1 cellular context compared by ENCODE assay signal in the genomic region with DNA sequence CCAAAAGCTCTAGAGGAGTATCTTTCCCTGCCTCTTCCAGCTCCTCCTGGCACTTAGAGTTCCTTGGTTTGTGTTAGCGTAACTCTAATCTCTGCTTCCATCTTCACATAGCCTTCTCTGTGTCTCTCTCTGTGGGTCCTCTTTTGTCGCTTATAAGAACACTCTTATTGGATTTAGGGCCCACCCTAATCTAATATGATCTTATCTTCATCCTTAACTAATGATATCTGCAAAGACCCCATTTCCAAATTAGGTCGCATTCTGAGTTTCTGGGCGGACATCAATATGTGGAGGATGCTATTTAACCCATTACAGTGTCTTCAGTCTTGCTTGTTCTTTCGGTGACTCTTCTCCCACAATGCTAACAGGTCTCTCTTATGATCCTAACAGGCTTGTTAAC.
TF ChIP-seq lines count a peak whose summit lies in the region.

No MANE protein-coding gene starts in this region.

TF ChIP-seq in H1, 55 proteins besides CTCF, POLR2A, EP300 and RAD21:
- TF ChIP-seq CTBP2 (IDR thresholded peaks at IDR 0.05; ENCODE audit: borderline replicate concordance, insufficient read depth, insufficient read length, low read length): no peak
- no peak for TF ChIP-seq SP2 (IDR thresholded peaks at IDR 0.05; ENCODE audit: low read length)
- no peak for TF ChIP-seq CHD1 (IDR thresholded peaks at IDR 0.05; ENCODE audit: low read depth, low read length)
- TF ChIP-seq, protein P1, sequence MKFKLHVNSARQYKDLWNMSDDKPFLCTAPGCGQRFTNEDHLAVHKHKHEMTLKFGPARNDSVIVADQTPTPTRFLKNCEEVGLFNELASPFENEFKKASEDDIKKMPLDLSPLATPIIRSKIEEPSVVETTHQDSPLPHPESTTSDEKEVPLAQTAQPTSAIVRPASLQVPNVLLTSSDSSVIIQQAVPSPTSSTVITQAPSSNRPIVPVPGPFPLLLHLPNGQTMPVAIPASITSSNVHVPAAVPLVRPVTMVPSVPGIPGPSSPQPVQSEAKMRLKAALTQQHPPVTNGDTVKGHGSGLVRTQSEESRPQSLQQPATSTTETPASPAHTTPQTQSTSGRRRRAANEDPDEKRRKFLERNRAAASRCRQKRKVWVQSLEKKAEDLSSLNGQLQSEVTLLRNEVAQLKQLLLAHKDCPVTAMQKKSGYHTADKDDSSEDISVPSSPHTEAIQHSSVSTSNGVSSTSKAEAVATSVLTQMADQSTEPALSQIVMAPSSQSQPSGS (IDR thresholded peaks at IDR 0.05; ENCODE audit: low read length): no peak
- TF ChIP-seq JUND (IDR thresholded peaks at IDR 0.05; ENCODE audit: low read length): no peak
- no peak for TF ChIP-seq TAF1 (IDR thresholded peaks at IDR 0.05; ENCODE audit: low read depth, low read length)
- TF ChIP-seq, protein P2, sequence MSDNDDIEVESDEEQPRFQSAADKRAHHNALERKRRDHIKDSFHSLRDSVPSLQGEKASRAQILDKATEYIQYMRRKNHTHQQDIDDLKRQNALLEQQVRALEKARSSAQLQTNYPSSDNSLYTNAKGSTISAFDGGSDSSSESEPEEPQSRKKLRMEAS (IDR thresholded peaks at IDR 0.05): no peak
- TF ChIP-seq BCL11A (IDR thresholded peaks at IDR 0.05; ENCODE audit: low read depth in 2 of 2, low read length in 2 of 2): no peak
- TF ChIP-seq NANOG (IDR thresholded peaks at IDR 0.05; ENCODE audit: insufficient read depth, low read depth, low read length, poor library complexity, severe bottlenecking): no peak
- TF ChIP-seq SUZ12 (IDR thresholded peaks at IDR 0.05; ENCODE audit: low read length): no peak
- TF ChIP-seq, protein P3, sequence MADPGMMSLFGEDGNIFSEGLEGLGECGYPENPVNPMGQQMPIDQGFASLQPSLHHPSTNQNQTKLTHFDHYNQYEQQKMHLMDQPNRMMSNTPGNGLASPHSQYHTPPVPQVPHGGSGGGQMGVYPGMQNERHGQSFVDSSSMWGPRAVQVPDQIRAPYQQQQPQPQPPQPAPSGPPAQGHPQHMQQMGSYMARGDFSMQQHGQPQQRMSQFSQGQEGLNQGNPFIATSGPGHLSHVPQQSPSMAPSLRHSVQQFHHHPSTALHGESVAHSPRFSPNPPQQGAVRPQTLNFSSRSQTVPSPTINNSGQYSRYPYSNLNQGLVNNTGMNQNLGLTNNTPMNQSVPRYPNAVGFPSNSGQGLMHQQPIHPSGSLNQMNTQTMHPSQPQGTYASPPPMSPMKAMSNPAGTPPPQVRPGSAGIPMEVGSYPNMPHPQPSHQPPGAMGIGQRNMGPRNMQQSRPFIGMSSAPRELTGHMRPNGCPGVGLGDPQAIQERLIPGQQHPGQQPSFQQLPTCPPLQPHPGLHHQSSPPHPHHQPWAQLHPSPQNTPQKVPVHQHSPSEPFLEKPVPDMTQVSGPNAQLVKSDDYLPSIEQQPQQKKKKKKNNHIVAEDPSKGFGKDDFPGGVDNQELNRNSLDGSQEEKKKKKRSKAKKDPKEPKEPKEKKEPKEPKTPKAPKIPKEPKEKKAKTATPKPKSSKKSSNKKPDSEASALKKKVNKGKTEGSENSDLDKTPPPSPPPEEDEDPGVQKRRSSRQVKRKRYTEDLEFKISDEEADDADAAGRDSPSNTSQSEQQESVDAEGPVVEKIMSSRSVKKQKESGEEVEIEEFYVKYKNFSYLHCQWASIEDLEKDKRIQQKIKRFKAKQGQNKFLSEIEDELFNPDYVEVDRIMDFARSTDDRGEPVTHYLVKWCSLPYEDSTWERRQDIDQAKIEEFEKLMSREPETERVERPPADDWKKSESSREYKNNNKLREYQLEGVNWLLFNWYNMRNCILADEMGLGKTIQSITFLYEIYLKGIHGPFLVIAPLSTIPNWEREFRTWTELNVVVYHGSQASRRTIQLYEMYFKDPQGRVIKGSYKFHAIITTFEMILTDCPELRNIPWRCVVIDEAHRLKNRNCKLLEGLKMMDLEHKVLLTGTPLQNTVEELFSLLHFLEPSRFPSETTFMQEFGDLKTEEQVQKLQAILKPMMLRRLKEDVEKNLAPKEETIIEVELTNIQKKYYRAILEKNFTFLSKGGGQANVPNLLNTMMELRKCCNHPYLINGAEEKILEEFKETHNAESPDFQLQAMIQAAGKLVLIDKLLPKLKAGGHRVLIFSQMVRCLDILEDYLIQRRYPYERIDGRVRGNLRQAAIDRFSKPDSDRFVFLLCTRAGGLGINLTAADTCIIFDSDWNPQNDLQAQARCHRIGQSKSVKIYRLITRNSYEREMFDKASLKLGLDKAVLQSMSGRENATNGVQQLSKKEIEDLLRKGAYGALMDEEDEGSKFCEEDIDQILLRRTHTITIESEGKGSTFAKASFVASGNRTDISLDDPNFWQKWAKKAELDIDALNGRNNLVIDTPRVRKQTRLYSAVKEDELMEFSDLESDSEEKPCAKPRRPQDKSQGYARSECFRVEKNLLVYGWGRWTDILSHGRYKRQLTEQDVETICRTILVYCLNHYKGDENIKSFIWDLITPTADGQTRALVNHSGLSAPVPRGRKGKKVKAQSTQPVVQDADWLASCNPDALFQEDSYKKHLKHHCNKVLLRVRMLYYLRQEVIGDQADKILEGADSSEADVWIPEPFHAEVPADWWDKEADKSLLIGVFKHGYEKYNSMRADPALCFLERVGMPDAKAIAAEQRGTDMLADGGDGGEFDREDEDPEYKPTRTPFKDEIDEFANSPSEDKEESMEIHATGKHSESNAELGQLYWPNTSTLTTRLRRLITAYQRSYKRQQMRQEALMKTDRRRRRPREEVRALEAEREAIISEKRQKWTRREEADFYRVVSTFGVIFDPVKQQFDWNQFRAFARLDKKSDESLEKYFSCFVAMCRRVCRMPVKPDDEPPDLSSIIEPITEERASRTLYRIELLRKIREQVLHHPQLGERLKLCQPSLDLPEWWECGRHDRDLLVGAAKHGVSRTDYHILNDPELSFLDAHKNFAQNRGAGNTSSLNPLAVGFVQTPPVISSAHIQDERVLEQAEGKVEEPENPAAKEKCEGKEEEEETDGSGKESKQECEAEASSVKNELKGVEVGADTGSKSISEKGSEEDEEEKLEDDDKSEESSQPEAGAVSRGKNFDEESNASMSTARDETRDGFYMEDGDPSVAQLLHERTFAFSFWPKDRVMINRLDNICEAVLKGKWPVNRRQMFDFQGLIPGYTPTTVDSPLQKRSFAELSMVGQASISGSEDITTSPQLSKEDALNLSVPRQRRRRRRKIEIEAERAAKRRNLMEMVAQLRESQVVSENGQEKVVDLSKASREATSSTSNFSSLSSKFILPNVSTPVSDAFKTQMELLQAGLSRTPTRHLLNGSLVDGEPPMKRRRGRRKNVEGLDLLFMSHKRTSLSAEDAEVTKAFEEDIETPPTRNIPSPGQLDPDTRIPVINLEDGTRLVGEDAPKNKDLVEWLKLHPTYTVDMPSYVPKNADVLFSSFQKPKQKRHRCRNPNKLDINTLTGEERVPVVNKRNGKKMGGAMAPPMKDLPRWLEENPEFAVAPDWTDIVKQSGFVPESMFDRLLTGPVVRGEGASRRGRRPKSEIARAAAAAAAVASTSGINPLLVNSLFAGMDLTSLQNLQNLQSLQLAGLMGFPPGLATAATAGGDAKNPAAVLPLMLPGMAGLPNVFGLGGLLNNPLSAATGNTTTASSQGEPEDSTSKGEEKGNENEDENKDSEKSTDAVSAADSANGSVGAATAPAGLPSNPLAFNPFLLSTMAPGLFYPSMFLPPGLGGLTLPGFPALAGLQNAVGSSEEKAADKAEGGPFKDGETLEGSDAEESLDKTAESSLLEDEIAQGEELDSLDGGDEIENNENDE (IDR thresholded peaks at IDR 0.05; ENCODE audit: insufficient replicate concordance, low read length): no peak
- TF ChIP-seq RFX5 (IDR thresholded peaks at IDR 0.05; ENCODE audit: borderline replicate concordance, low read depth, low read length): no peak
- TF ChIP-seq, protein P4, sequence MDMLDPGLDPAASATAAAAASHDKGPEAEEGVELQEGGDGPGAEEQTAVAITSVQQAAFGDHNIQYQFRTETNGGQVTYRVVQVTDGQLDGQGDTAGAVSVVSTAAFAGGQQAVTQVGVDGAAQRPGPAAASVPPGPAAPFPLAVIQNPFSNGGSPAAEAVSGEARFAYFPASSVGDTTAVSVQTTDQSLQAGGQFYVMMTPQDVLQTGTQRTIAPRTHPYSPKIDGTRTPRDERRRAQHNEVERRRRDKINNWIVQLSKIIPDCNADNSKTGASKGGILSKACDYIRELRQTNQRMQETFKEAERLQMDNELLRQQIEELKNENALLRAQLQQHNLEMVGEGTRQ (IDR thresholded peaks at IDR 0.05; ENCODE audit: low read length): no peak
